Comparison of ENCODE assay signal across 13 cellular contexts in the genomic region with DNA sequence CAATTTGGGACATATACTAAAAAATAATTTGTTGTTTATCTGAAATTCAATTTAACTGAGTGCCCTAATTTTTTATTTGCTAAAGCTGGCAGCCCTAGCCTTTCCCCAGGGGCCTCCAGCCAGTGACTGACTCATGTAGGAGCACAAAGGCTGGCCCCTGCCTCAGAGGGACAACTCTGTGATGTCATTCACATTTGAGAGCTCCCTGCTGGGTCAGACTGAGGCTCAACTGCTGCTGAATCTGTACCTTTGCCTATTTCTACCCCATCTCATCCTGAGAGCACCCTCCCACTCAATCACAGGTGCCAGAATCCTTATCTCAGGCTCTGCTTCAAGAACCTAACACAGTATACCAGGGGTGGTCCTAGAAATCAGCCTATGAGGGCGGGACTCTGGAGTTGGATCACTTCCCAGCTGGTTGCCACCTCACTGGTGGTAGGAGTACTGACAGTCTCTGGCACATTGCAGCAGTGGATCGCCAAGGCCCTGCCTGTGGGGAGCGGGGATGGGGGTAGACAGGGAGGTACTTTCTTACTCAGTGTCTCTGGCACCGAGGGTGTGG. TPM values are rescaled to one million over a fixed set of nuclear protein-coding genes. Genes with fewer than 3 reads are reported as not detected.
DNase-seq lines count a peak whose midpoint lies in the region; ATAC-seq and TF ChIP-seq lines count a peak whose summit lies in the region.
"Had no signal": no experiment of that assay in that cellular context is flagged by ENCODE, and none has a peak within 500 bp of the region (broad histone marks: within the 10 kb centered on the region; RNA-seq: fewer than 3 reads in every experiment).

No MANE protein-coding gene starts in this region.

- TF ChIP-seq CTCF in tibial nerve (IDR thresholded peaks at IDR 0.05): no peak

- H3K4me3 ChIP-seq in GM23248 (no peak overlapping the region), tibial nerve (no peak overlapping the region)

- no peaks in the 10 kb centered on the region for H3K9me3 ChIP-seq in GM23248 (ENCODE audit: low read depth)
- H3K9me3 ChIP-seq in tibial nerve: peaks cover 0 to 6% (median 0%) of the 10 kb centered on the region in 4 donors

- H3K27me3 ChIP-seq in GM23248 (replicated peaks; ENCODE audit: insufficient read depth): no peaks in the 10 kb centered on the region
- H3K27me3 ChIP-seq in tibial nerve: no peaks in the 10 kb centered on the region

- no peaks in the 10 kb centered on the region for H3K79me2 ChIP-seq in GM23248 (ENCODE audit: insufficient read depth)

- WGBS in GM23248 (ENCODE audit: low coverage in 1 of 2, low lambda C conversion rate in 2 of 2, missing lambda C conversion rate in 2 of 2), 2 experiments: 76 to 81% methylated on average over 4 of the region's 4 CpGs
- 44 to 64% methylated on average over 4 of the region's 4 CpGs for WGBS in tibial nerve, 2 donors

- no peak for TF ChIP-seq EP300 in tibial nerve (IDR thresholded peaks at IDR 0.05)

- peak; percentile 83 for DNase-seq in GM23248
- peak; percentile 14 for DNase-seq in NCI-H2107 (lab: John Stamatoyannopoulos, UW)
- peak; percentile 27 for DNase-seq in occipital lobe (lab: John Stamatoyannopoulos, UW)
- DNase-seq in NCI-H1436 treated with DMSO at 0.1 percent for 48 hours (lab: John Stamatoyannopoulos, UW): no peak
- DNase-seq in tibial nerve (ENCODE audit: low spot score in 2 of 2): no peak
- no peak for DNase-seq in NCI-H2227 treated with DMSO at 0.1 percent for 48 hours (lab: John Stamatoyannopoulos, UW)
- DNase-seq: activated CD4-positive, alpha-beta T cell treated with anti-CD3 and anti-CD28 coated beads, Interleukin-2, amount 10 ng/mL, durations not matched to agents 24 days and 14 days; foreskin keratinocyte; NCI-H1417 treated with DMSO at 0.1 percent for 48 hours; stimulated activated naive B cell treated with anti-CD40 and anti-IgM and Interleukin-4, amounts not matched to agents 10 μg/mL and 1 μg/mL and 100 μg/mL, for 72 hours had no signal

- in situ Hi-C loops in GM23248 (cut with MboI): no loop called here

- no peak for TF ChIP-seq POLR2A in tibial nerve (IDR thresholded peaks at IDR 0.05)

- no peaks in the 10 kb centered on the region for H4K20me1 ChIP-seq in GM23248 (ENCODE audit: insufficient read depth)

- no peaks in the 10 kb centered on the region for H3K36me3 ChIP-seq in GM23248 (ENCODE audit: low read depth)
- H3K36me3 ChIP-seq in tibial nerve: no peaks in the 10 kb centered on the region

- no peak overlapping the region for H3K4me2 ChIP-seq in GM23248 (ENCODE audit: unreplicated experiment)

- H3K9ac ChIP-seq in GM23248: no peak overlapping the region

- H3F3A ChIP-seq in GM23248 (ENCODE audit: insufficient read depth): 0 out of 2 replicates have a peak, but pooled peaks cover 4% of the 10 kb centered on the region

- H3K4me1 ChIP-seq in GM23248 (ENCODE audit: insufficient read depth): peaks cover 11% of the 10 kb centered on the region
- H3K4me1 ChIP-seq in tibial nerve: no peaks in the 10 kb centered on the region
- H3K4me1 ChIP-seq: foreskin keratinocyte had no signal

- no peak overlapping the region for H2AFZ ChIP-seq in GM23248

- no peak for ATAC-seq in GM19351 (IDR thresholded peaks at IDR 0.05; ENCODE audit: unreplicated experiment)
- ATAC-seq: foreskin keratinocyte; stimulated activated naive B cell treated with anti-CD40 and anti-IgM and Interleukin-4, amounts not matched to agents 10 μg/mL and 1 μg/mL and 100 μg/mL, for 72 hours had no signal

- H3K27ac ChIP-seq in GM23248 (no peak overlapping the region), cingulate gyrus (ENCODE audit: low read depth, low read length) (peak overlapping the region; percentile 1), tibial nerve (peak overlapping the region in 2 of 4 donors; percentile 9 to 74)
- H3K27ac ChIP-seq: foreskin keratinocyte, HL-60 had no signal

- no peaks in the 10 kb centered on the region for H3K9me2 ChIP-seq in GM23248 (ENCODE audit: insufficient read depth)

RNA-seq across cellular contexts. Expression of gene GCK, which starts 11.6 kb away (rescaled TPM):
- total RNA-seq in GM23248 (2014; rRNA removed; shearing (Covaris generic)): 0.11 TPM in 1 of 2 replicates, not detected in the other
- polyA plus RNA-seq in GM23248 (2016; fragmentation: Nextera tagmentation; extraction: Ambion mirVana): 0.23 and 0.43 TPM in 2 replicates
- total RNA-seq in occipital lobe: 5.1 TPM
- total RNA-seq in tibial nerve: 1 to 10 TPM in 3 of 4 donors, not detected in 1; 2.3 to 3.0 (median 2.4) TPM

RNA-seq across cellular contexts. Expression of gene YKT6, which starts 23.1 kb away (rescaled TPM):
- 148 and 149 TPM in 2 replicates for total RNA-seq in GM23248 (2014; rRNA removed; shearing (Covaris generic))
- 108 and 113 TPM in 2 replicates for polyA plus RNA-seq in GM23248 (2016; fragmentation: Nextera tagmentation; extraction: Ambion mirVana)
- total RNA-seq in occipital lobe: 54.7 TPM
- 10 to 100 TPM; 36.2 to 54.6 (median 43.6) TPM for total RNA-seq in tibial nerve

RNA-seq across cellular contexts. Expression of gene MYL7, which starts 36.5 kb away (rescaled TPM):
- not detected in 2 replicates for total RNA-seq in GM23248 (2014; rRNA removed; shearing (Covaris generic))
- 1.7 TPM in 1 of 2 replicates, not detected in the other for polyA plus RNA-seq in GM23248 (2016; fragmentation: Nextera tagmentation; extraction: Ambion mirVana)
- total RNA-seq in occipital lobe (not detected), tibial nerve (not detected)
- total RNA-seq: activated CD4-positive, alpha-beta T cell treated with anti-CD3 and anti-CD28 coated beads, Interleukin-2, amount 10 ng/mL, durations not matched to agents 24 days and 14 days; foreskin keratinocyte had no signal
- polyA plus RNA-seq: foreskin keratinocyte had no signal

RNA-seq across cellular contexts. Expression of gene POLD2, which starts 54.3 kb away (rescaled TPM):
- 100 and 107 TPM in 2 replicates for total RNA-seq in GM23248 (2014; rRNA removed; shearing (Covaris generic))
- 164 and 166 TPM in 2 replicates for polyA plus RNA-seq in GM23248 (2016; fragmentation: Nextera tagmentation; extraction: Ambion mirVana)
- total RNA-seq in occipital lobe (49.9 TPM), tibial nerve (10 to 100 TPM; 33.9 to 87.9 (median 71.0) TPM)

Comparison
In these comparisons a context has a peak if more than half of its experiments do, and no peak if none do; other contexts are left out.
1. DNase-seq: peak in GM23248 (single experiment), NCI-H2107 (single experiment) and occipital lobe (single experiment); none in NCI-H1436 treated with DMSO at 0.1 percent for 48 hours (single experiment), tibial nerve (0 of 2) and NCI-H2227 treated with DMSO at 0.1 percent for 48 hours (single experiment).